Comparison of ENCODE assay signal across 10 cellular contexts in genomic region chr6:4010682-4011081, GRCh38.
A peak's percentile ranks its signal among the peaks of the same experiment; 100 is the strongest.
DNase-seq lines count a peak whose midpoint lies in the region; ATAC-seq and TF ChIP-seq lines count a peak whose summit lies in the region.
"Had no signal": no experiment of that assay in that cellular context is flagged by ENCODE, and none has a peak within 500 bp of the region (broad histone marks: within the 10 kb centered on the region; RNA-seq: fewer than 3 reads in every experiment).

No MANE protein-coding gene starts in this region.

- peak; percentile 94 for ATAC-seq in activated CD8-positive, alpha-beta memory T cell treated with anti-CD3 and anti-CD28 coated beads, Interleukin-2, amount 10 ng/mL, durations not matched to agents 7 days and 5 days
- ATAC-seq in activated T-helper 17 cell treated with anti-CD3 and anti-CD28 coated beads, Interleukin-2, amount 50 U/mL, for 72 hours (replicated peaks), result peak; percentile 93
- no peak for ATAC-seq in GM18505 (IDR thresholded peaks at IDR 0.05; ENCODE audit: unreplicated experiment)

- in situ Hi-C loops in KBM-7 (cut with MboI; ENCODE audit: low pct_unique_long_range_greater_than_20kb, low sequenced_read_pairs), result loop anchor here (25.0 kb wide), 1 partner anchor 1023 kb away; the partner anchor contains the start of gene NQO2

- no peak for TF ChIP-seq CTCF in neural crest cell (conservative IDR thresholded peaks at IDR 0.05)

- DNase-seq in activated CD8-positive, alpha-beta memory T cell treated with anti-CD3 and anti-CD28 coated beads, Interleukin-2, amount 10 ng/mL, durations not matched to agents 7 days and 5 days, result peak; percentile 75
- DNase-seq in activated CD8-positive, alpha-beta memory T cell treated with anti-CD3 and anti-CD28 coated beads, Interleukin-2, amount 50 U/mL, for 48 hours, result no peak
- DNase-seq in KBM-7 (peak; percentile 49), neural crest cell (ENCODE audit: low read depth, low spot score) (no peak), dermis blood vessel endothelial cell (no peak), HT-29 (ENCODE audit: low spot score) (no peak)
- DNase-seq: effector CD8-positive, alpha-beta T cell; NCI-H1694 had no signal

- peak overlapping the region; percentile 84 for H3K27ac Mint-ChIP-seq in activated CD8-positive, alpha-beta memory T cell treated with anti-CD3 and anti-CD28 coated beads, Interleukin-2, amount 10 ng/mL, durations not matched to agents 7 days and 5 days
- H3K27ac Mint-ChIP-seq in activated T-helper 17 cell treated with anti-CD3 and anti-CD28 coated beads, Interleukin-2, amount 50 U/mL, for 72 hours, result peak overlapping the region; percentile 85
- peak overlapping the region; percentile 45 for H3K27ac Mint-ChIP-seq in neural crest cell (ENCODE audit: unreplicated experiment)

- H3K27me3 Mint-ChIP-seq in activated CD8-positive, alpha-beta memory T cell treated with anti-CD3 and anti-CD28 coated beads, Interleukin-2, amount 10 ng/mL, durations not matched to agents 7 days and 5 days, result no peaks in the 10 kb centered on the region
- no peaks in the 10 kb centered on the region for H3K27me3 Mint-ChIP-seq in activated T-helper 17 cell treated with anti-CD3 and anti-CD28 coated beads, Interleukin-2, amount 50 U/mL, for 72 hours
- H3K27me3 Mint-ChIP-seq in neural crest cell (ENCODE audit: low read depth), result no peaks in the 10 kb centered on the region

- peaks cover 47% of the 10 kb centered on the region for H3K4me1 Mint-ChIP-seq in activated CD8-positive, alpha-beta memory T cell treated with anti-CD3 and anti-CD28 coated beads, Interleukin-2, amount 10 ng/mL, durations not matched to agents 7 days and 5 days
- peaks cover 43% of the 10 kb centered on the region for H3K4me1 Mint-ChIP-seq in activated T-helper 17 cell treated with anti-CD3 and anti-CD28 coated beads, Interleukin-2, amount 50 U/mL, for 72 hours
- H3K4me1 Mint-ChIP-seq in neural crest cell, result peaks cover 30% of the 10 kb centered on the region

- H3K9me3 Mint-ChIP-seq in activated CD8-positive, alpha-beta memory T cell treated with anti-CD3 and anti-CD28 coated beads, Interleukin-2, amount 10 ng/mL, durations not matched to agents 7 days and 5 days (ENCODE audit: low read depth), result no peaks in the 10 kb centered on the region
- H3K9me3 Mint-ChIP-seq in activated T-helper 17 cell treated with anti-CD3 and anti-CD28 coated beads, Interleukin-2, amount 50 U/mL, for 72 hours, result no peaks in the 10 kb centered on the region
- H3K9me3 Mint-ChIP-seq in neural crest cell, result no peaks in the 10 kb centered on the region

- peak overlapping the region; percentile 41 for H3K4me3 Mint-ChIP-seq in activated CD8-positive, alpha-beta memory T cell treated with anti-CD3 and anti-CD28 coated beads, Interleukin-2, amount 10 ng/mL, durations not matched to agents 7 days and 5 days
- H3K4me3 Mint-ChIP-seq in activated T-helper 17 cell treated with anti-CD3 and anti-CD28 coated beads, Interleukin-2, amount 50 U/mL, for 72 hours, result peak overlapping the region; percentile 77
- H3K4me3 Mint-ChIP-seq in neural crest cell, result no peak overlapping the region

- no peak for TF ChIP-seq POLR2A in GM18505 (IDR thresholded peaks at IDR 0.05; ENCODE audit: borderline replicate concordance, extremely low read depth, insufficient read depth, insufficient read length)

- H3K36me3 Mint-ChIP-seq in activated CD8-positive, alpha-beta memory T cell treated with anti-CD3 and anti-CD28 coated beads, Interleukin-2, amount 10 ng/mL, durations not matched to agents 7 days and 5 days, result peaks cover 38% of the 10 kb centered on the region
- peaks cover 19% of the 10 kb centered on the region for H3K36me3 Mint-ChIP-seq in activated T-helper 17 cell treated with anti-CD3 and anti-CD28 coated beads, Interleukin-2, amount 50 U/mL, for 72 hours (ENCODE audit: low read depth)
- H3K36me3 Mint-ChIP-seq in neural crest cell (ENCODE audit: low read depth), result peaks cover 23% of the 10 kb centered on the region

- CTCF ChIA-PET in activated CD8-positive, alpha-beta memory T cell treated with anti-CD3 and anti-CD28 coated beads, Interleukin-2, amount 10 ng/mL, durations not matched to agents 7 days and 5 days (lab: Charles Lee), result interaction anchor here (1.4 to 3.8 kb wide), 4 partner anchors 11 to 145 kb away, joined by 3 to 23 read pairs (median 10); a partner anchor contains a TSS

Comparison
In these comparisons a context has a peak if more than half of its experiments do, and no peak if none do; other contexts are left out.
1. DNase-seq: peak in activated CD8-positive, alpha-beta memory T cell treated with anti-CD3 and anti-CD28 coated beads, Interleukin-2, amount 10 ng/mL, durations not matched to agents 7 days and 5 days (single experiment) and KBM-7 (single experiment); none in activated CD8-positive, alpha-beta memory T cell treated with anti-CD3 and anti-CD28 coated beads, Interleukin-2, amount 50 U/mL, for 48 hours (single experiment), neural crest cell (single experiment), dermis blood vessel endothelial cell (single experiment) and HT-29 (single experiment).
2. Peak in every context shown above with its lines, with median percentiles within 50 percentile points of each other: H3K27ac Mint-ChIP-seq.